34 cellular contexts compared by ENCODE assay signal in genomic region chr1:153431928-153432327, GRCh38. TPM values are rescaled to one million over a fixed set of nuclear protein-coding genes. Genes with fewer than 3 reads are reported as not detected.
"Had no signal": no experiment of that assay in that cellular context is flagged by ENCODE, and none has a peak within 500 bp of the region (broad histone marks: within the 10 kb centered on the region; RNA-seq: fewer than 3 reads in every experiment).

No MANE protein-coding gene starts in this region.

- H3K9me3 ChIP-seq: left lung, lower lobe of right lung, neutrophil, sigmoid colon, spleen, suprapubic skin, thoracic aorta, tibial artery, upper lobe of right lung had no signal

- FAIRE-seq: kidney, small intestine, urothelium cell line had no signal

- H3K27me3 ChIP-seq: neural progenitor cell, sigmoid colon had no signal

- ATAC-seq: left colon; left lung; lower lobe of right lung; natural killer cell; right cardiac atrium; stimulated activated effector memory CD8-positive, alpha-beta T cell treated with anti-CD3 and anti-CD28 coated beads, Interleukin-12 subunit alpha, Interleukin-12 subunit beta, amount 100 ng/mL, for 72 hours; upper lobe of right lung had no signal

- H3K36me3 ChIP-seq: left lung, lower lobe of right lung, neural progenitor cell, neutrophil, sigmoid colon, spleen, suprapubic skin, thoracic aorta, tibial artery, upper lobe of right lung had no signal

- DNase-seq: hippocampal formation; kidney; left colon; left lung; lower lobe of right lung; mesendoderm; naive B cell; natural killer cell; nephron progenitor cell; occipital lobe; right cardiac atrium; sigmoid colon; small intestine; spleen; stimulated activated CD4-positive, alpha-beta T cell treated with anti-CD3 and anti-CD28 coated beads, Interleukin-4, amount 100 ng/mL, for 24 hours; stimulated activated naive CD4-positive, alpha-beta T cell; tibial artery; trophoblast cell; upper lobe of right lung had no signal

- H3K4me1 ChIP-seq: left lung, lower lobe of right lung, neural progenitor cell, parathyroid adenoma, sigmoid colon, spleen, suprapubic skin, tibial artery, upper lobe of right lung had no signal

- H3K4me3 ChIP-seq: left lung, lower lobe of right lung, neural progenitor cell, sigmoid colon, spleen, suprapubic skin, thoracic aorta, tibial artery, upper lobe of right lung had no signal

- H3K27ac ChIP-seq: left lung, lower lobe of right lung, neural progenitor cell, neutrophil, parathyroid adenoma, sigmoid colon, spleen, suprapubic skin, thoracic aorta, tibial artery, upper lobe of right lung had no signal

RNA-seq across cellular contexts. Expression of gene S100A7A, which starts 15.6 kb away (rescaled TPM):
- total RNA-seq: kidney, left colon, left lung, liver, lower lobe of right lung, mesothelial cell of epicardium, mononuclear cell, natural killer cell, occipital lobe, osteocyte, progenitor cell of endocrine pancreas, pulmonary artery endothelial cell, renal cortical epithelial cell, right cardiac atrium, sigmoid colon, spleen, subcutaneous adipose tissue, thoracic aorta, upper lobe of right lung had no signal
- polyA plus RNA-seq: liver, right cardiac atrium, sigmoid colon, small intestine, spleen had no signal

RNA-seq across cellular contexts. Expression of gene S100A7, which starts 28.5 kb away (rescaled TPM):
- total RNA-seq: kidney, left colon, left lung, liver, lower lobe of right lung, mesothelial cell of epicardium, mononuclear cell, natural killer cell, occipital lobe, osteocyte, progenitor cell of endocrine pancreas, pulmonary artery endothelial cell, renal cortical epithelial cell, right cardiac atrium, sigmoid colon, spleen, subcutaneous adipose tissue, thoracic aorta, upper lobe of right lung had no signal
- polyA plus RNA-seq: liver, right cardiac atrium, sigmoid colon, small intestine, spleen had no signal

RNA-seq across cellular contexts. Expression of gene S100A8, which starts 41.1 kb away (rescaled TPM):
- total RNA-seq: mesothelial cell of epicardium, osteocyte, progenitor cell of endocrine pancreas, pulmonary artery endothelial cell, renal cortical epithelial cell had no signal

RNA-seq across cellular contexts. Expression of gene S100A12, which starts 56.5 kb away (rescaled TPM):
- total RNA-seq: mesothelial cell of epicardium, osteocyte, progenitor cell of endocrine pancreas, pulmonary artery endothelial cell, renal cortical epithelial cell, sigmoid colon, suprapubic skin had no signal
